In the genomic region with DNA sequence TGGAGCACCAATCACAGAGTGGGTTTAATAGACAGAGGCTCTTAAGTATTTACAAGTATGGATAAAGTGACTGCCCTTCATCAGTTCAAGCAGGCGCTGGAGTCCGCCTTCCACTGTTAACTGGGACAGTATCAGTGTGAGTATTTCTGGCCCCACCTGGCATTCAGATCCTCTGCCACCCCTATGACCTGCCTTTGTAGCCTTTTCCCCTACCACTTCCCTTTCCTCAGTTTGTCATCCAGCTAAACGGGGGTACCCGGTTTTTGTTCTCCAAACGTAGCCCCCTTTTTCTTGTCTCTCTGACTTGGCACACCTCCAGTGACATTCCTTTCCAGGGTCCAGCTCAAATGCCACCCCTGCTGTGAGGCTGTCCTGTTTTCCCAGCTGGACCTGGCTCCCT, we compare ENCODE assay signal across 18 cellular contexts.
"Had no signal": no experiment of that assay in that cellular context is flagged by ENCODE, and none has a peak within 500 bp of the region (broad histone marks: within the 10 kb centered on the region; RNA-seq: fewer than 3 reads in every experiment).

No MANE protein-coding gene starts in this region.

- H3K4me3 ChIP-seq: dorsolateral prefrontal cortex, heart right ventricle, mucosa of descending colon, spleen, tibial nerve, upper lobe of right lung had no signal

- H3K9me3 Mint-ChIP-seq: stimulated activated naive CD8-positive, alpha-beta T cell treated with anti-CD3 and anti-CD28 coated beads, Interleukin-15, Interleukin-2, amounts not matched to agents 100 ng/mL and 50 ng/mL, for 24 hours had no signal

- H3K36me3 ChIP-seq: heart right ventricle, neutrophil, spleen, tibial nerve, upper lobe of right lung had no signal

- H3K9me3 ChIP-seq: heart right ventricle, mucosa of descending colon, neutrophil, spleen, tibial nerve, upper lobe of right lung had no signal

- H3K4me1 ChIP-seq: heart right ventricle, spleen, tibial nerve, upper lobe of right lung had no signal

- H3K36me3 Mint-ChIP-seq: stimulated activated memory B cell treated with anti-CD40 and anti-IgM and Interleukin-4, amounts not matched to agents 10 μg/mL and 1 μg/mL and 100 μg/mL, for 72 hours had no signal

- H3K4me1 Mint-ChIP-seq: naive thymus-derived CD8-positive, alpha-beta T cell had no signal

- H3K27ac ChIP-seq: heart right ventricle, neutrophil, spleen, tibial nerve, upper lobe of right lung had no signal

- DNase-seq: cortex of kidney; effector CD8-positive, alpha-beta T cell; heart right ventricle; hypothalamus; islet precursor cell; mammary epithelial cell; mucosa of descending colon; naive thymus-derived CD8-positive, alpha-beta T cell; spleen; stimulated activated CD4-positive, alpha-beta T cell treated with anti-CD3 and anti-CD28 coated beads, Interleukin-15, amount 100 ng/mL, for 24 hours; stimulated activated CD4-positive, alpha-beta T cell treated with anti-CD3 and anti-CD28 coated beads, Interleukin-1b, Interleukin-23, amount 100 ng/mL, for 48 hours; stimulated activated CD4-positive, alpha-beta T cell treated with anti-CD3 and anti-CD28 coated beads, Interleukin-4, amount 100 ng/mL, for 24 hours; upper lobe of right lung had no signal

- H3K27ac Mint-ChIP-seq: stimulated activated memory B cell treated with anti-CD40 and anti-IgM and Interleukin-4, amounts not matched to agents 10 μg/mL and 1 μg/mL and 100 μg/mL, for 72 hours; stimulated activated naive CD8-positive, alpha-beta T cell treated with anti-CD3 and anti-CD28 coated beads, Interleukin-15, Interleukin-2, amounts not matched to agents 100 ng/mL and 50 ng/mL, for 24 hours had no signal

- H3K4me3 Mint-ChIP-seq: naive thymus-derived CD8-positive, alpha-beta T cell; stimulated activated memory B cell treated with anti-CD40 and anti-IgM and Interleukin-4, amounts not matched to agents 10 μg/mL and 1 μg/mL and 100 μg/mL, for 72 hours; stimulated activated naive CD8-positive, alpha-beta T cell treated with anti-CD3 and anti-CD28 coated beads, Interleukin-15, Interleukin-2, amounts not matched to agents 100 ng/mL and 50 ng/mL, for 24 hours had no signal
